17 cellular contexts compared by ENCODE assay signal in the genomic region with DNA sequence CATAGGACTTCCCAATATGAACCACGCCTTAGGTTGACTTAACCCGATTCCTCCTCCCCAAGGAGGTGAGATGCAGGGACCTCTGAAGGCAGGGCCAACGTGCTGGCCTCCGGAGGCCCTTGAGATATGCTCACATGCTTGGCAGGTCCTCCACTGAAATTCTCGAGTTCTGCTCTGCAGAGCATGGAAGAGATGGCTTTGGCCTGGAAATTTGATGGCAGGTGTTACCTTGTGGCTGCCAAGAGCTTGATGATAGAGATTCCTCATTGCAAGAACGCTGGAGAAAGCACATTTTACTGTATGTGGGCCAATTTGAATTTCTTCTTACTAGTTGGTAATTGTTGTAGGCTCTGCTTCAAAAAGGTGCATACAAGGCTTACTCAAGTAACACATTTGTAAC.
"Had no signal": no experiment of that assay in that cellular context is flagged by ENCODE, and none has a peak within 500 bp of the region (broad histone marks: within the 10 kb centered on the region; RNA-seq: fewer than 3 reads in every experiment).

No MANE protein-coding gene starts in this region.

- H3K27ac ChIP-seq: parathyroid adenoma, uterus, WERI-Rb-1 had no signal

- H3K36me3 ChIP-seq: uterus, WERI-Rb-1 had no signal

- H3K4me3 ChIP-seq: mucosa of descending colon, uterus had no signal

- H2AFZ ChIP-seq: parathyroid adenoma had no signal

- H3K9me3 ChIP-seq: mucosa of descending colon, uterus had no signal

- H3K27me3 ChIP-seq: uterus had no signal

- H3K4me1 ChIP-seq: parathyroid adenoma, uterus had no signal

- ATAC-seq: left colon; mucosa of descending colon; right cardiac atrium; stimulated activated naive CD8-positive, alpha-beta T cell treated with anti-CD3 and anti-CD28 coated beads, Interleukin-15, Interleukin-2, amounts not matched to agents 100 U/mL and 50 U/mL, for 24 hours had no signal

- H3K9ac ChIP-seq: parathyroid adenoma had no signal

- DNase-seq: activated CD4-positive, alpha-beta T cell treated with anti-CD3 and anti-CD28 coated beads for 1 hour; activated gamma-delta T cell treated with Interleukin-2 at 50 U/mL for 16 hours; activated T-cell treated with anti-CD3 and anti-CD28 coated beads, Interleukin-2, amount 50 U/mL, for 1 hour; aorta; effector CD4-positive, alpha-beta T cell; left colon; mesenchymal stem cell; mucosa of descending colon; nucleus accumbens; right cardiac atrium; stimulated activated CD4-positive, alpha-beta T cell treated with anti-CD3 and anti-CD28 coated beads, Interleukin-12 subunit alpha, Interleukin-12 subunit beta, amount 100 ng/mL, for 4 hours; stimulated activated CD4-positive, alpha-beta T cell treated with anti-CD3 and anti-CD28 coated beads, Interleukin-4, amount 100 ng/mL, for 4 hours; stimulated activated naive CD8-positive, alpha-beta T cell treated with anti-CD3 and anti-CD28 coated beads, Interleukin-15, Interleukin-2, amounts not matched to agents 100 U/mL and 50 U/mL, for 24 hours; trophoblast cell; uterus; WERI-Rb-1 had no signal
